Comparison of ENCODE assay signal across 18 cellular contexts in genomic region chr14:44970907-44971306, GRCh38. TPM values are rescaled to one million over a fixed set of nuclear protein-coding genes. Genes with fewer than 3 reads are reported as not detected.
DNase-seq lines count a peak whose midpoint lies in the region; ATAC-seq lines count a peak whose summit lies in the region.
"Had no signal": no experiment of that assay in that cellular context is flagged by ENCODE, and none has a peak within 500 bp of the region (broad histone marks: within the 10 kb centered on the region; RNA-seq: fewer than 3 reads in every experiment).

No MANE protein-coding gene starts in this region.

- DNase-seq in stimulated activated naive B cell treated with anti-CD40 and anti-IgM and Interleukin-4, amounts not matched to agents 10 μg/mL and 1 μg/mL and 100 μg/mL, for 72 hours = no peak
- no peak for DNase-seq in activated naive CD4-positive, alpha-beta T cell treated with anti-CD3 and anti-CD28 coated beads, Interleukin-2, amount 10 ng/mL, durations not matched to agents 7 days and 5 days
- no peak for DNase-seq in stimulated activated CD4-positive, alpha-beta T cell treated with anti-CD3 and anti-CD28 coated beads, Interleukin-4, amount 100 ng/mL, for 1 hour
- DNase-seq in T-helper 17 cell = no peak
- DNase-seq: AML-193, DMS53, MG63, NCI-H1092 treated with DMSO at 0.1 percent for 48 hours, NCI-H187 treated with DMSO at 0.1 percent for 48 hours, NCI-H446, NCI-H748 treated with DMSO at 0.1 percent for 48 hours, Peyer's patch, SIG-M5 had no signal

- H3K27ac Mint-ChIP-seq in stimulated activated naive B cell treated with anti-CD40 and anti-IgM and Interleukin-4, amounts not matched to agents 10 μg/mL and 1 μg/mL and 100 μg/mL, for 72 hours = no peak overlapping the region
- no peak overlapping the region for H3K27ac Mint-ChIP-seq in activated naive CD4-positive, alpha-beta T cell treated with anti-CD3 and anti-CD28 coated beads, Interleukin-2, amount 10 ng/mL, durations not matched to agents 7 days and 5 days
- no peak overlapping the region for H3K27ac Mint-ChIP-seq in T-helper 17 cell
- H3K27ac Mint-ChIP-seq: GM23338; T-helper 2 cell treated with Interferon-gamma antibody and Interleukin-4, amounts not matched to agents 5 μg/mL and 100 μg/mL, for 36 hours had no signal

- H3K4me3 Mint-ChIP-seq in stimulated activated naive B cell treated with anti-CD40 and anti-IgM and Interleukin-4, amounts not matched to agents 10 μg/mL and 1 μg/mL and 100 μg/mL, for 72 hours = no peak overlapping the region
- no peak overlapping the region for H3K4me3 Mint-ChIP-seq in activated naive CD4-positive, alpha-beta T cell treated with anti-CD3 and anti-CD28 coated beads, Interleukin-2, amount 10 ng/mL, durations not matched to agents 7 days and 5 days
- H3K4me3 Mint-ChIP-seq in T-helper 17 cell = no peak overlapping the region
- H3K4me3 Mint-ChIP-seq: GM23338; T-helper 2 cell treated with Interferon-gamma antibody and Interleukin-4, amounts not matched to agents 5 μg/mL and 100 μg/mL, for 36 hours had no signal

- H3K4me1 Mint-ChIP-seq in stimulated activated naive B cell treated with anti-CD40 and anti-IgM and Interleukin-4, amounts not matched to agents 10 μg/mL and 1 μg/mL and 100 μg/mL, for 72 hours = peaks cover 34 to 71% of the 10 kb centered on the region in 2 donors
- H3K4me1 Mint-ChIP-seq in activated naive CD4-positive, alpha-beta T cell treated with anti-CD3 and anti-CD28 coated beads, Interleukin-2, amount 10 ng/mL, durations not matched to agents 7 days and 5 days = peaks cover 43% of the 10 kb centered on the region
- peaks cover 18% of the 10 kb centered on the region for H3K4me1 Mint-ChIP-seq in T-helper 17 cell

- CTCF ChIA-PET in activated naive CD4-positive, alpha-beta T cell treated with anti-CD3 and anti-CD28 coated beads, Interleukin-2, amount 10 ng/mL, durations not matched to agents 7 days and 5 days (lab: Charles Lee) = no interaction called here

- peaks cover 3% of the 10 kb centered on the region for H3K9me3 ChIP-seq in T-helper 17 cell (ENCODE audit: control insufficient read depth, low read length, poor library complexity, severe bottlenecking)
- H3K9me3 ChIP-seq: MG63, Peyer's patch had no signal

- H3K9me3 Mint-ChIP-seq in stimulated activated naive B cell treated with anti-CD40 and anti-IgM and Interleukin-4, amounts not matched to agents 10 μg/mL and 1 μg/mL and 100 μg/mL, for 72 hours = peaks cover 18 to 22% of the 10 kb centered on the region in 2 donors
- peaks cover 20% of the 10 kb centered on the region for H3K9me3 Mint-ChIP-seq in activated naive CD4-positive, alpha-beta T cell treated with anti-CD3 and anti-CD28 coated beads, Interleukin-2, amount 10 ng/mL, durations not matched to agents 7 days and 5 days
- H3K9me3 Mint-ChIP-seq: GM23338 had no signal

- no peaks in the 10 kb centered on the region for H3K27me3 Mint-ChIP-seq in stimulated activated naive B cell treated with anti-CD40 and anti-IgM and Interleukin-4, amounts not matched to agents 10 μg/mL and 1 μg/mL and 100 μg/mL, for 72 hours
- no peaks in the 10 kb centered on the region for H3K27me3 Mint-ChIP-seq in activated naive CD4-positive, alpha-beta T cell treated with anti-CD3 and anti-CD28 coated beads, Interleukin-2, amount 10 ng/mL, durations not matched to agents 7 days and 5 days
- H3K27me3 Mint-ChIP-seq in T-helper 17 cell = no peaks in the 10 kb centered on the region

- peak; percentile 59 for ATAC-seq in GM18511 (IDR thresholded peaks at IDR 0.05; ENCODE audit: unreplicated experiment)
- ATAC-seq in HG02642 (IDR thresholded peaks at IDR 0.05; ENCODE audit: poor library complexity, unreplicated experiment) = peak; percentile 60
- ATAC-seq in HG03439 (IDR thresholded peaks at IDR 0.05; ENCODE audit: unreplicated experiment) = peak; percentile 48
- ATAC-seq in stimulated activated naive B cell treated with anti-CD40 and anti-IgM and Interleukin-4, amounts not matched to agents 10 μg/mL and 1 μg/mL and 100 μg/mL, for 72 hours (replicated peaks) = peak; percentile 59 to 77
- no peak for ATAC-seq in T-helper 17 cell
- ATAC-seq: GM23338 had no signal

- H3K36me3 Mint-ChIP-seq in stimulated activated naive B cell treated with anti-CD40 and anti-IgM and Interleukin-4, amounts not matched to agents 10 μg/mL and 1 μg/mL and 100 μg/mL, for 72 hours = peaks cover 47 to 68% of the 10 kb centered on the region in 2 donors
- peaks cover 41% of the 10 kb centered on the region for H3K36me3 Mint-ChIP-seq in activated naive CD4-positive, alpha-beta T cell treated with anti-CD3 and anti-CD28 coated beads, Interleukin-2, amount 10 ng/mL, durations not matched to agents 7 days and 5 days
- peaks cover 2% of the 10 kb centered on the region for H3K36me3 Mint-ChIP-seq in T-helper 17 cell (ENCODE audit: low read depth)

RNA-seq across cellular contexts. Expression of gene TOGARAM1, which starts 8.9 kb away (rescaled TPM):
- 10 to 100 TPM; 16.8 to 17.4 TPM for total RNA-seq in T-helper 17 cell

RNA-seq across cellular contexts. Expression of gene KLHL28, which starts 9.2 kb away (rescaled TPM):
- 10 to 100 TPM; 53.3 to 59.2 TPM for total RNA-seq in T-helper 17 cell
